26 cellular contexts compared by ENCODE assay signal in the genomic region with DNA sequence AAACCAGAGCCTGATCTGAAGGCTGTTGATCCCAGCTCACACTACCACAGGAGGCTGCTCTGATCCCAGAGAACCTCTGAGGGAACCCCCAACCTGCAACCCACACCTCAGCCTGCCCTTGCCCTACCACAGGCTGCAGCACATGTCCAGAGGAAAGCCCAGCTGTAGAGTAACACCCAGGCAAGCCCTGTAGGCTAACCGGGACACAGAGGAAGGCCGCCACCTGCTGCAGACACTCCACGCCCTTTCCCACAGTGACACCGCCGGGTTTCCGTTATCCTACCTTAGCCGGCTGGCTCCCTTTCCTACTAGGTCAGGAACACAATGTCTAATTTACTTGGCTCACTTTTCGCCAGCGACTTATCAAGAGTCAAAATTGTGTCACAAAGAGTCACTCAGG.
A peak's percentile ranks its signal among the peaks of the same experiment; 100 is the strongest.
DNase-seq lines count a peak whose midpoint lies in the region; ATAC-seq, FAIRE-seq and TF ChIP-seq lines count a peak whose summit lies in the region.
"Had no signal": no experiment of that assay in that cellular context is flagged by ENCODE, and none has a peak within 500 bp of the region (broad histone marks: within the 10 kb centered on the region; RNA-seq: fewer than 3 reads in every experiment).

No MANE protein-coding gene starts in this region.

- H2AK5ac ChIP-seq in H1 (ENCODE audit: low read depth, low read length) = no peak overlapping the region

- H3K18ac ChIP-seq in H1 (ENCODE audit: extremely low read depth, low read length) = no peak overlapping the region

- no peak overlapping the region for H3K14ac ChIP-seq in H1 (ENCODE audit: insufficient read length)

- peak; percentile 6 for DNase-seq in GM23338 (ENCODE audit: low spot score)
- no peak for DNase-seq in H1 (ENCODE audit: low read depth in 1 of 2, low spot score in 2 of 2)
- DNase-seq in mucosa of descending colon = no peak
- DNase-seq in vagina (ENCODE audit: extremely low spot score in 2 of 2) = peak; percentile 58 to 76
- no peak for DNase-seq in stimulated activated naive CD8-positive, alpha-beta T cell treated with anti-CD3 and anti-CD28 coated beads, Interleukin-15, Interleukin-2, amounts not matched to agents 100 U/mL and 50 U/mL, for 24 hours
- DNase-seq in endodermal cell = no peak
- no peak for DNase-seq in stimulated activated effector memory CD8-positive, alpha-beta T cell treated with anti-CD3 and anti-CD28 coated beads, Interleukin-12 subunit alpha, Interleukin-12 subunit beta, amount 100 ng/mL, for 72 hours (ENCODE audit: low spot score in 2 of 2)
- DNase-seq: 8988T; ACHN; AML-193; BE2C; CD4-positive, alpha-beta T cell; CD8-positive, alpha-beta memory T cell; DMS 273 treated with DMSO at 0.1 percent for 48 hours; DMS79; EL; GDM1; GOT3; H7; HCEC 1CT had no signal

- CTCF ChIA-PET in H1 (lab: Charles Lee; ENCODE audit: partially characterized antibody) = interaction anchor here (0.9 to 1.6 kb wide), 3 partner anchors 13 to 43 kb away, joined by 3 to 4 read pairs (median 3); no protein-coding TSS in a partner anchor

- H3K27me3 ChIP-seq in GM23338 (ENCODE audit: insufficient read depth) (no peaks in the 10 kb centered on the region), H1 (replicated peaks in 1 of 4; ENCODE audit: control insufficient read depth in 3 of 4, extremely low read depth in 1 of 4, insufficient read depth in 3 of 4, low read length in 3 of 4) (no peaks in the 10 kb centered on the region), vagina (no peaks in the 10 kb centered on the region), endodermal cell (ENCODE audit: control insufficient read depth, insufficient read depth, low read length, poor library complexity, severe bottlenecking) (peaks cover 2% of the 10 kb centered on the region)
- H3K27me3 ChIP-seq: BE2C; BLaER1 treated with 17β-estradiol and CSF1 and Interleukin-3, amounts not matched to agents 10 nM and 100 nM had no signal

- no peak for TF ChIP-seq EP300 in H1 (IDR thresholded peaks at IDR 0.05; ENCODE audit: borderline replicate concordance in 1 of 2, low read depth in 2 of 2, low read length in 2 of 2)

- H3K56ac ChIP-seq in H1 (replicated peaks; ENCODE audit: insufficient read length, low read depth, low read length) = no peak overlapping the region

- H3K4me3 Mint-ChIP-seq in GM23338 = no peak overlapping the region
- no peak overlapping the region for H3K4me3 Mint-ChIP-seq in endodermal cell
- H3K4me3 Mint-ChIP-seq in stimulated activated effector memory CD8-positive, alpha-beta T cell treated with anti-CD3 and anti-CD28 coated beads, Interleukin-12 subunit alpha, Interleukin-12 subunit beta, amount 100 ng/mL, for 72 hours = no peak overlapping the region
- H3K4me3 Mint-ChIP-seq: CD14-positive monocyte; CD4-positive, alpha-beta T cell; CD8-positive, alpha-beta memory T cell had no signal

- TF ChIP-seq CTCF in GM23338 (conservative IDR thresholded peaks at IDR 0.05; ENCODE audit: low read depth in 2 of 2) = peak in 1 of 2 experiments; percentile 35; a peak in 2 of 4 replicates
- TF ChIP-seq CTCF in H1 (IDR thresholded peaks at IDR 0.05; ENCODE audit: control extremely low read depth in 1 of 3, insufficient read depth in 1 of 3, low read depth in 1 of 3, low read length in 3 of 3) = no peak
- no peak for TF ChIP-seq CTCF in mucosa of descending colon (IDR thresholded peaks at IDR 0.05)
- TF ChIP-seq CTCF in vagina (IDR thresholded peaks at IDR 0.05) = no peak
- TF ChIP-seq CTCF in endodermal cell (conservative IDR thresholded peaks at IDR 0.05) = no peak

- ATAC-seq in GM23338 (no peak), mucosa of descending colon (peak; percentile 36)
- no peak for ATAC-seq in stimulated activated naive CD8-positive, alpha-beta T cell treated with anti-CD3 and anti-CD28 coated beads, Interleukin-15, Interleukin-2, amounts not matched to agents 100 U/mL and 50 U/mL, for 24 hours
- no peak for ATAC-seq in stimulated activated effector memory CD8-positive, alpha-beta T cell treated with anti-CD3 and anti-CD28 coated beads, Interleukin-12 subunit alpha, Interleukin-12 subunit beta, amount 100 ng/mL, for 72 hours
- ATAC-seq: A549, GM12878 had no signal

- 0 out of 2 replicates have a peak, but pooled peaks cover 5% of the 10 kb centered on the region for H3K9me2 ChIP-seq in GM23338 (ENCODE audit: insufficient read depth)

- no peak overlapping the region for H2BK20ac ChIP-seq in H1 (ENCODE audit: low read length)

- no peak overlapping the region for H2BK120ac ChIP-seq in H1 (replicated peaks; ENCODE audit: low read depth, low read length)

- H3K27ac Mint-ChIP-seq in GM23338 (no peak overlapping the region), endodermal cell (no peak overlapping the region)
- no peak overlapping the region for H3K27ac Mint-ChIP-seq in stimulated activated effector memory CD8-positive, alpha-beta T cell treated with anti-CD3 and anti-CD28 coated beads, Interleukin-12 subunit alpha, Interleukin-12 subunit beta, amount 100 ng/mL, for 72 hours
- H3K27ac Mint-ChIP-seq: CD14-positive monocyte; CD4-positive, alpha-beta T cell had no signal

- no peak overlapping the region for H2BK5ac ChIP-seq in H1 (ENCODE audit: low read depth, low read length)

- no peak overlapping the region for H4K91ac ChIP-seq in H1 (replicated peaks; ENCODE audit: insufficient read length, low read length)

- POLR2A ChIA-PET in H1 (lab: Charles Lee; ENCODE audit: partially characterized antibody) = no interaction called here

- no peaks in the 10 kb centered on the region; the same call in 1 of the 2 replicates for H3K23me2 ChIP-seq in H1 (ENCODE audit: low read depth, low read length)

- no peak overlapping the region for H3K23ac ChIP-seq in H1 (ENCODE audit: insufficient read length)

- TF ChIP-seq RAD21 in H1 (IDR thresholded peaks at IDR 0.05 in 1 of 2, conservative IDR thresholded peaks at IDR 0.05 in 1 of 2; ENCODE audit: low read depth in 2 of 2, low read length in 2 of 2) = peak; percentile 11 to 24; a peak in 1 of 4 replicates

- H4K20me1 ChIP-seq in GM23338 (replicated peaks; ENCODE audit: insufficient read depth) = no peaks in the 10 kb centered on the region
- no peaks in the 10 kb centered on the region for H4K20me1 ChIP-seq in H1 (replicated peaks in 1 of 2; ENCODE audit: control insufficient read depth in 1 of 2, insufficient read depth in 2 of 2, low read length in 2 of 2)
- H4K20me1 ChIP-seq: BLaER1 treated with 17β-estradiol and CSF1 and Interleukin-3, amounts not matched to agents 10 nM and 100 nM had no signal

- intact Hi-C loops in mucosa of descending colon (cut with DNase I, micrococcal nuclease) = no loop called here
- intact Hi-C loops in vagina (cut with DNase I) = no loop called here

- no peak overlapping the region for H4K5ac ChIP-seq in H1 (ENCODE audit: insufficient read length, low read depth, low read length)

- no peak overlapping the region for H3K4ac ChIP-seq in H1 (replicated peaks; ENCODE audit: insufficient read length, low read depth, low read length)

- TF ChIP-seq POLR2A in H1 (IDR thresholded peaks at IDR 0.05; ENCODE audit: control extremely low read depth in 1 of 2, low read depth in 2 of 2, low read length in 2 of 2) = no peak
- TF ChIP-seq POLR2A in vagina (IDR thresholded peaks at IDR 0.05) = no peak

- no peak overlapping the region for H2BK12ac ChIP-seq in H1 (ENCODE audit: low read depth, low read length)

- H3K9me3 Mint-ChIP-seq in GM23338 (no peaks in the 10 kb centered on the region), endodermal cell (no peaks in the 10 kb centered on the region)
- peaks cover 9% of the 10 kb centered on the region for H3K9me3 Mint-ChIP-seq in stimulated activated effector memory CD8-positive, alpha-beta T cell treated with anti-CD3 and anti-CD28 coated beads, Interleukin-12 subunit alpha, Interleukin-12 subunit beta, amount 100 ng/mL, for 72 hours

- no peaks in the 10 kb centered on the region for H3K79me1 ChIP-seq in H1 (ENCODE audit: low read depth, low read length)

- H4K8ac ChIP-seq in H1 (ENCODE audit: extremely low read depth, insufficient read depth, low read length) = no peak overlapping the region

- H3K27me3 Mint-ChIP-seq in GM23338 (ENCODE audit: insufficient read depth, low read depth, poor library complexity) (peaks cover 2% of the 10 kb centered on the region), endodermal cell (ENCODE audit: insufficient read depth) (peaks cover 13% of the 10 kb centered on the region)

- FAIRE-seq in H1 (lab: Jason Lieb, UNC) = no peak
- FAIRE-seq: A549, D721Med, GM12878, GM18507 had no signal

- H3K4me2 ChIP-seq in GM23338 (no peak overlapping the region), H1 (ENCODE audit: insufficient read depth in 1 of 2, low read depth in 2 of 2, low read length in 2 of 2) (no peak overlapping the region)
- H3K4me2 ChIP-seq: A549; BLaER1 treated with 17β-estradiol and CSF1 and Interleukin-3, amounts not matched to agents 10 nM and 100 nM had no signal

- H3K9me3 ChIP-seq in H1 (ENCODE audit: insufficient read depth in 2 of 2, low read depth in 1 of 2, low read length in 1 of 2) (no peaks in the 10 kb centered on the region), mucosa of descending colon (no peaks in the 10 kb centered on the region), vagina (no peaks in the 10 kb centered on the region), endodermal cell (ENCODE audit: control insufficient read depth, low read length) (no peaks in the 10 kb centered on the region)
- H3K9me3 ChIP-seq: BE2C; BLaER1 treated with 17β-estradiol and CSF1 and Interleukin-3, amounts not matched to agents 10 nM and 100 nM had no signal

- H3K4me1 Mint-ChIP-seq in GM23338 = no peaks in the 10 kb centered on the region
- no peaks in the 10 kb centered on the region for H3K4me1 Mint-ChIP-seq in endodermal cell
- H3K4me1 Mint-ChIP-seq in stimulated activated effector memory CD8-positive, alpha-beta T cell treated with anti-CD3 and anti-CD28 coated beads, Interleukin-12 subunit alpha, Interleukin-12 subunit beta, amount 100 ng/mL, for 72 hours = no peaks in the 10 kb centered on the region
- H3K4me1 Mint-ChIP-seq: CD14-positive monocyte; CD8-positive, alpha-beta memory T cell had no signal

- H3K36me3 Mint-ChIP-seq in GM23338 (ENCODE audit: low read depth) (no peaks in the 10 kb centered on the region), endodermal cell (ENCODE audit: low read depth) (no peaks in the 10 kb centered on the region)
- no peaks in the 10 kb centered on the region for H3K36me3 Mint-ChIP-seq in stimulated activated effector memory CD8-positive, alpha-beta T cell treated with anti-CD3 and anti-CD28 coated beads, Interleukin-12 subunit alpha, Interleukin-12 subunit beta, amount 100 ng/mL, for 72 hours
- H3K36me3 Mint-ChIP-seq: CD14-positive monocyte; CD8-positive, alpha-beta memory T cell had no signal

- H3K4me1 ChIP-seq in GM23338 (ENCODE audit: insufficient read depth) (no peaks in the 10 kb centered on the region), H1 (replicated peaks in 1 of 4; ENCODE audit: control insufficient read depth in 3 of 4, insufficient read depth in 4 of 4, low read length in 3 of 4) (no peaks in the 10 kb centered on the region), mucosa of descending colon (ENCODE audit: low read depth) (peaks cover 5% of the 10 kb centered on the region), vagina (no peaks in the 10 kb centered on the region), endodermal cell (ENCODE audit: control insufficient read depth, insufficient read depth, low read length) (no peaks in the 10 kb centered on the region)
- H3K4me1 ChIP-seq: BE2C; BLaER1 treated with 17β-estradiol and CSF1 and Interleukin-3, amounts not matched to agents 10 nM and 100 nM had no signal

- H3K79me2 ChIP-seq in GM23338 (replicated peaks; ENCODE audit: insufficient read depth) (no peaks in the 10 kb centered on the region), H1 (ENCODE audit: control insufficient read depth in 1 of 2, insufficient read depth in 2 of 2, low read length in 2 of 2) (no peaks in the 10 kb centered on the region)

- H2AFZ ChIP-seq in GM23338 = no peak overlapping the region
- no peak overlapping the region for H2AFZ ChIP-seq in H1 (ENCODE audit: low read length)

- H3K4me3 ChIP-seq in GM23338 = no peak overlapping the region
- H3K4me3 ChIP-seq in H1 (ENCODE audit: extremely low read depth in 1 of 4, insufficient read depth in 2 of 4, low read depth in 3 of 4, low read length in 4 of 4) = no peak overlapping the region
- no peak overlapping the region for H3K4me3 ChIP-seq in mucosa of descending colon
- no peak overlapping the region for H3K4me3 ChIP-seq in vagina
- no peak overlapping the region for H3K4me3 ChIP-seq in endodermal cell (ENCODE audit: low read length)
- H3K4me3 ChIP-seq: A549; BLaER1 treated with 17β-estradiol and CSF1 and Interleukin-3, amounts not matched to agents 10 nM and 100 nM; GM12878 had no signal

- H3K9ac ChIP-seq in H1 (replicated peaks in 1 of 4; ENCODE audit: extremely low read depth in 1 of 4, low read depth in 3 of 4, low read length in 3 of 4) (no peak overlapping the region), endodermal cell (ENCODE audit: extremely low read depth, low read length, poor library complexity, severe bottlenecking) (no peak overlapping the region)
- H3K9ac ChIP-seq: BLaER1 treated with 17β-estradiol and CSF1 and Interleukin-3, amounts not matched to agents 10 nM and 100 nM had no signal

- H3K36me3 ChIP-seq in GM23338 (ENCODE audit: insufficient read depth) (no peaks in the 10 kb centered on the region), H1 (ENCODE audit: control insufficient read depth in 2 of 4, insufficient read depth in 4 of 4, low read length in 3 of 4) (no peaks in the 10 kb centered on the region), mucosa of descending colon (ENCODE audit: low read depth) (no peaks in the 10 kb centered on the region), vagina (no peaks in the 10 kb centered on the region), endodermal cell (ENCODE audit: control insufficient read depth, insufficient read depth, low read length) (no peaks in the 10 kb centered on the region)
- H3K36me3 ChIP-seq: BE2C; BLaER1 treated with 17β-estradiol and CSF1 and Interleukin-3, amounts not matched to agents 10 nM and 100 nM had no signal

- H3F3A ChIP-seq in GM23338 (replicated peaks; ENCODE audit: low read depth) = no peaks in the 10 kb centered on the region

- no peak overlapping the region for H2BK15ac ChIP-seq in H1 (ENCODE audit: low read length)

- WGBS in H1 (ENCODE audit: extremely low coverage in 1 of 2, insufficient coverage in 1 of 2, insufficient read length in 1 of 2, insufficient replicate concordance in 2 of 2, low coverage in 1 of 2, low lambda C conversion rate in 2 of 2, missing lambda C conversion rate in 1 of 2), 2 experiments = 93% methylated on average over 9 of the region's 9 CpGs; no CpG with 5 or more reads in 1 of the 2 experiments
- WGBS in endodermal cell (ENCODE audit: insufficient coverage in 1 of 2, insufficient read length in 1 of 2), 2 experiments = 92 to 98% methylated on average over 7 to 9 of the region's 9 CpGs

- H3K27ac ChIP-seq in GM23338 (ENCODE audit: low read depth) = no peak overlapping the region
- H3K27ac ChIP-seq in H1 (ENCODE audit: low read depth, low read length) = no peak overlapping the region
- no peak overlapping the region for H3K27ac ChIP-seq in vagina
- no peak overlapping the region for H3K27ac ChIP-seq in endodermal cell (ENCODE audit: low read depth, low read length)
- H3K27ac ChIP-seq: A549; BLaER1 treated with 17β-estradiol and CSF1 and Interleukin-3, amounts not matched to agents 10 nM and 100 nM had no signal

Comparison
In these comparisons a context has a peak if more than half of its experiments do, and no peak if none do; other contexts are left out.
1. DNase-seq: peak in GM23338 (single experiment) and vagina (2 of 2); none in H1 (0 of 2), mucosa of descending colon (0 of 3), stimulated activated naive CD8-positive, alpha-beta T cell treated with anti-CD3 and anti-CD28 coated beads, Interleukin-15, Interleukin-2, amounts not matched to agents 100 U/mL and 50 U/mL, for 24 hours (single experiment), endodermal cell (single experiment) and stimulated activated effector memory CD8-positive, alpha-beta T cell treated with anti-CD3 and anti-CD28 coated beads, Interleukin-12 subunit alpha, Interleukin-12 subunit beta, amount 100 ng/mL, for 72 hours (0 of 2).